In the genomic region with DNA sequence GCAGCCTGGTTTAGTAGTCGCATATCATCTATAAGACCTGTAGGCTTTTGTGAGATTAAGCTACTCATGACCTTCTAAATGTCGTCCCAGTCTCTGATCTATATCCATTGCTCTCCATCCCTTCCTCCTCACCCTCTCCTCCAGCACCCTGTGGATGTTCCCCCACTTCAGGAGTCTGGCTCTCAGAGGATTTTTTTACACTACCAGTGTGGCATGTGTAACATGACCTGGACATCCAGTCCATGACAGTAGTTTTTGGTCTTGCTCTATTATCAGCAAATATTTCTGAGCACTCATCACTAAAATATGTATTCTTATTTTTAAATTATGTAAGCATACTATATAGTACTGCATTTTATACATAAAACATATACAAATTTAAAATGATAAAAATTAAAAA, we compare ENCODE assay signal across 20 cellular contexts.
"Had no signal": no experiment of that assay in that cellular context is flagged by ENCODE, and none has a peak within 500 bp of the region (broad histone marks: within the 10 kb centered on the region; RNA-seq: fewer than 3 reads in every experiment).

No MANE protein-coding gene starts in this region.

- DNase-seq: activated CD4-positive, alpha-beta T cell treated with anti-CD3 and anti-CD28 coated beads for 4 hours; activated CD8-positive, alpha-beta memory T cell treated with anti-CD3 and anti-CD28 coated beads, Interleukin-2, amount 50 U/mL, for 48 hours; activated gamma-delta T cell; activated T-cell treated with anti-CD3 and anti-CD28 coated beads, Interleukin-2, amount 50 U/mL, for 72 hours; amniotic stem cell; body of pancreas; central memory CD4-positive, alpha-beta T cell; colonic mucosa; hypothalamus; left ventricle myocardium inferior; mesenchymal stem cell; natural killer cell; posterior cingulate gyrus; small intestine; stimulated activated naive CD8-positive, alpha-beta T cell treated with anti-CD3 and anti-CD28 coated beads, Interleukin-15, Interleukin-2, amounts not matched to agents 100 U/mL and 50 U/mL, for 24 hours; WERI-Rb-1 had no signal

- H3K4me1 Mint-ChIP-seq: natural killer cell had no signal

- H3K4me3 Mint-ChIP-seq: activated naive CD8-positive, alpha-beta T cell; activated T-cell treated with anti-CD3 and anti-CD28 coated beads, Interleukin-2, amount 50 U/mL, for 72 hours; natural killer cell; type B pancreatic cell had no signal

- H3K27me3 Mint-ChIP-seq: activated naive CD8-positive, alpha-beta T cell; type B pancreatic cell had no signal

- H3K27ac ChIP-seq: body of pancreas, colonic mucosa, left ventricle myocardium inferior, suprapubic skin, WERI-Rb-1 had no signal

- H3K4me3 ChIP-seq: body of pancreas, colonic mucosa, left ventricle myocardium inferior, suprapubic skin had no signal

- H3K36me3 Mint-ChIP-seq: natural killer cell, type B pancreatic cell had no signal

- H3K36me3 ChIP-seq: colonic mucosa, left ventricle myocardium inferior, suprapubic skin, WERI-Rb-1 had no signal

- H3K27ac Mint-ChIP-seq: activated naive CD8-positive, alpha-beta T cell; activated T-cell treated with anti-CD3 and anti-CD28 coated beads, Interleukin-2, amount 50 U/mL, for 72 hours; natural killer cell; type B pancreatic cell had no signal

- ATAC-seq: activated T-cell treated with anti-CD3 and anti-CD28 coated beads, Interleukin-2, amount 50 U/mL, for 72 hours; body of pancreas; esophagus mucosa; natural killer cell; stimulated activated naive CD8-positive, alpha-beta T cell treated with anti-CD3 and anti-CD28 coated beads, Interleukin-15, Interleukin-2, amounts not matched to agents 100 U/mL and 50 U/mL, for 24 hours had no signal

- H3K9me3 ChIP-seq: body of pancreas, colonic mucosa, left ventricle myocardium inferior, suprapubic skin had no signal

- H3K4me1 ChIP-seq: body of pancreas, colonic mucosa, suprapubic skin had no signal

- H3K9me3 Mint-ChIP-seq: natural killer cell had no signal

- H3K27me3 ChIP-seq: body of pancreas, colonic mucosa, suprapubic skin had no signal
